ENCODE assay signal across 1 cellular context in the genomic region with DNA sequence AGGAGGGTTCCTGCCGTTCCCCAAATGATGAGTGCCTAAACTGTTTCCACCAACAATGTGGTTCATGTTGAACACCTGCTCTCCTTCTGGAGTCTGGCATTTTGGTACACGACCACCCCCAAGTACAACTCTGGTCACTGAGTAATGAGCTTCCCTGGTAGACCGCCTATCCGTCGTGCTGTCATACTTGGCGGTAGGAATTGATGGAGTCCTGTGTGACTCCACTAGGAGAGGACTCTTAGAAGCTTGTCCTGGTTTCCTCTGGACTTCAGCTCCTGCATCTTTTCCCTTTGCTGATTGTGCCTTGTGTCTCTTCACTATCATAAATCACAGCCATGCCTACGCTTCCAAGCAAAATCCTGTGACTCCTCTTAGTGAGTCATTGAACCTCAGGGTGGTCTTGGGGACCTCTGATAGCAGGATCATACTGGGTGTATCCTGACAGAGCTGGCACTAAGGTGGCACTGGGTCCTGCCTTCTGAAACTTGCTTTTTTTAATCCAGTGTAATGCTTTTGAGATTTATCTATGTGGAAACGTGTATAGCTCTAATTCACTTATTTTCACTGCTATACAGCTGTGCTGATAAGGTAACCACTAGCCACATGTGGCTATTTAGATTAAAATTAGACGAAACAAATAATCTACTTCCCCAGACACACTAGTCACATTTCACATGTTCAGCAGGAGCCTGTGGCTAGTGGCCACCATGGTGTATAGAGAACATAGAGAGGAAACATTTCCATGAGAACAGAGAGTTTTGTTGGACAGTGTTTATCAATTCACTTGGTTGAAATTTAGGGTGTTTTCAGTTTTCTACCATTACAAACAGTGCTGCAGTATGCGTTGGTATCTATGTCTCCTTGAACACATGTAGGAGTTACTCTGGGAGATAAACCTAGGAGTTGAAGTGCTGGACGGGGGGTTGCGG.
TF ChIP-seq lines count a peak whose summit lies in the region.

No MANE protein-coding gene starts in this region.

TF ChIP-seq in K562, 482 proteins besides CTCF, POLR2A, EP300 and RAD21 (continued from another document and continues in another):
- TF ChIP-seq NCOR1 (IDR thresholded peaks at IDR 0.05) (peak; percentile 90), SMARCA4 (IDR thresholded peaks at IDR 0.05) (peak; percentile 91), ZKSCAN8 (CRISPR knock-in tag; IDR thresholded peaks at IDR 0.05) (peak; percentile 83), RAD51 (IDR thresholded peaks at IDR 0.05; ENCODE audit: borderline replicate concordance, low read depth) (no peak), SOX6 (IDR thresholded peaks at IDR 0.05) (peak; percentile 88), ZNF551 (CRISPR knock-in tag; IDR thresholded peaks at IDR 0.05) (no peak), NEUROD1 (IDR thresholded peaks at IDR 0.05; ENCODE audit: borderline replicate concordance, low read depth, low read length, partially characterized antibody) (no peak), LEF1 (IDR thresholded peaks at IDR 0.05) (peak; percentile 82), ZNF354B (CRISPR knock-in tag; IDR thresholded peaks at IDR 0.05) (no peak), ZNF507 (tag; conservative IDR thresholded peaks at IDR 0.05) (no peak), ETS2 (tag; IDR thresholded peaks at IDR 0.05; ENCODE audit: borderline replicate concordance, poor library complexity, severe bottlenecking) (no peak), ZNF431 (CRISPR knock-in tag; IDR thresholded peaks at IDR 0.05) (no peak), BMI1 (IDR thresholded peaks at IDR 0.05; ENCODE audit: low read length) (no peak), BACH1 (tag; IDR thresholded peaks at IDR 0.05) (peak; percentile 51; the same call in 1 of the 2 replicates), MTA1 (IDR thresholded peaks at IDR 0.05; ENCODE audit: borderline replicate concordance) (peak; percentile 83), MTA2 (IDR thresholded peaks at IDR 0.05; ENCODE audit: low read depth) (peak; percentile 89), NONO (IDR thresholded peaks at IDR 0.05; ENCODE audit: low read depth in 2 of 2, low read length in 1 of 2) (0 out of 4 replicates have a peak, but pooled peaks of 1 of the 2 experiments have one; percentile 18), NR2C1 (IDR thresholded peaks at IDR 0.05) (no peak), NR2C1 (tag; IDR thresholded peaks at IDR 0.05) (peak; percentile 43; the same call in 1 of the 2 replicates), ZNF175 (CRISPR knock-in tag; IDR thresholded peaks at IDR 0.05; ENCODE audit: low read depth) (0 out of 2 replicates have a peak, but pooled peaks have one; percentile 71), DNMT1 (IDR thresholded peaks at IDR 0.05) (no peak), ZNF217 (CRISPR knock-in tag; IDR thresholded peaks at IDR 0.05) (no peak), ATF1 (CRISPR knock-in tag; IDR thresholded peaks at IDR 0.05) (no peak), ATF1 (tag; IDR thresholded peaks at IDR 0.05) (peak; percentile 61), NFXL1 (CRISPR knock-in tag; IDR thresholded peaks at IDR 0.05) (no peak), ZNF124 (CRISPR knock-in tag; IDR thresholded peaks at IDR 0.05) (no peak), HMG20A (CRISPR knock-in tag; conservative IDR thresholded peaks at IDR 0.05) (peak; percentile 85; the same call in 1 of the 2 replicates), ZNF764 (CRISPR knock-in tag; IDR thresholded peaks at IDR 0.05; ENCODE audit: low read depth) (no peak), CEBPG (CRISPR knock-in tag; IDR thresholded peaks at IDR 0.05) (no peak), CEBPG (tag; conservative IDR thresholded peaks at IDR 0.05 in 1 of 2, IDR thresholded peaks at IDR 0.05 in 1 of 2) (no peak), FOXA3 (CRISPR knock-in tag; conservative IDR thresholded peaks at IDR 0.05 in 1 of 2, IDR thresholded peaks at IDR 0.05 in 1 of 2) (no peak; a peak in 1 of 4 replicates), SAFB2 (IDR thresholded peaks at IDR 0.05; ENCODE audit: borderline replicate concordance, low read depth, low read length, severe bottlenecking) (no peak), ZNF239 (CRISPR knock-in tag; IDR thresholded peaks at IDR 0.05) (no peak), ZBTB17 (CRISPR knock-in tag; IDR thresholded peaks at IDR 0.05) (no peak), ELF2 (CRISPR knock-in tag; IDR thresholded peaks at IDR 0.05) (no peak), POLR2G (IDR thresholded peaks at IDR 0.05; ENCODE audit: low read depth, low read length) (no peak), ZNF12 (CRISPR knock-in tag; IDR thresholded peaks at IDR 0.05) (no peak), YY1 (IDR thresholded peaks at IDR 0.05; ENCODE audit: borderline replicate concordance in 1 of 3, control insufficient read depth in 1 of 3, extremely low read depth in 1 of 3, insufficient read depth in 3 of 3, insufficient read length in 1 of 3, insufficient replicate concordance in 2 of 3, low read depth in 1 of 3, low read length in 2 of 3) (no peak)
- TF ChIP-seq, protein P1, sequence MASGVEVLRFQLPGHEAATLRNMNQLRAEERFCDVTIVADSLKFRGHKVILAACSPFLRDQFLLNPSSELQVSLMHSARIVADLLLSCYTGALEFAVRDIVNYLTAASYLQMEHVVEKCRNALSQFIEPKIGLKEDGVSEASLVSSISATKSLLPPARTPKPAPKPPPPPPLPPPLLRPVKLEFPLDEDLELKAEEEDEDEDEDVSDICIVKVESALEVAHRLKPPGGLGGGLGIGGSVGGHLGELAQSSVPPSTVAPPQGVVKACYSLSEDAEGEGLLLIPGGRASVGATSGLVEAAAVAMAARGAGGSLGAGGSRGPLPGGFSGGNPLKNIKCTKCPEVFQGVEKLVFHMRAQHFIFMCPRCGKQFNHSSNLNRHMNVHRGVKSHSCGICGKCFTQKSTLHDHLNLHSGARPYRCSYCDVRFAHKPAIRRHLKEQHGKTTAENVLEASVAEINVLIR (CRISPR knock-in tag; IDR thresholded peaks at IDR 0.05), result no peak
- TF ChIP-seq, protein P2, sequence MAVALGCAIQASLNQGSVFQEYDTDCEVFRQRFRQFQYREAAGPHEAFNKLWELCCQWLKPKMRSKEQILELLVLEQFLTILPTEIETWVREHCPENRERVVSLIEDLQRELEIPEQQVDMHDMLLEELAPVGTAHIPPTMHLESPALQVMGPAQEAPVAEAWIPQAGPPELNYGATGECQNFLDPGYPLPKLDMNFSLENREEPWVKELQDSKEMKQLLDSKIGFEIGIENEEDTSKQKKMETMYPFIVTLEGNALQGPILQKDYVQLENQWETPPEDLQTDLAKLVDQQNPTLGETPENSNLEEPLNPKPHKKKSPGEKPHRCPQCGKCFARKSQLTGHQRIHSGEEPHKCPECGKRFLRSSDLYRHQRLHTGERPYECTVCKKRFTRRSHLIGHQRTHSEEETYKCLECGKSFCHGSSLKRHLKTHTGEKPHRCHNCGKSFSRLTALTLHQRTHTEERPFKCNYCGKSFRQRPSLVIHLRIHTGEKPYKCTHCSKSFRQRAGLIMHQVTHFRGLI (CRISPR knock-in tag; IDR thresholded peaks at IDR 0.05), result no peak
- TF ChIP-seq, protein P3, sequence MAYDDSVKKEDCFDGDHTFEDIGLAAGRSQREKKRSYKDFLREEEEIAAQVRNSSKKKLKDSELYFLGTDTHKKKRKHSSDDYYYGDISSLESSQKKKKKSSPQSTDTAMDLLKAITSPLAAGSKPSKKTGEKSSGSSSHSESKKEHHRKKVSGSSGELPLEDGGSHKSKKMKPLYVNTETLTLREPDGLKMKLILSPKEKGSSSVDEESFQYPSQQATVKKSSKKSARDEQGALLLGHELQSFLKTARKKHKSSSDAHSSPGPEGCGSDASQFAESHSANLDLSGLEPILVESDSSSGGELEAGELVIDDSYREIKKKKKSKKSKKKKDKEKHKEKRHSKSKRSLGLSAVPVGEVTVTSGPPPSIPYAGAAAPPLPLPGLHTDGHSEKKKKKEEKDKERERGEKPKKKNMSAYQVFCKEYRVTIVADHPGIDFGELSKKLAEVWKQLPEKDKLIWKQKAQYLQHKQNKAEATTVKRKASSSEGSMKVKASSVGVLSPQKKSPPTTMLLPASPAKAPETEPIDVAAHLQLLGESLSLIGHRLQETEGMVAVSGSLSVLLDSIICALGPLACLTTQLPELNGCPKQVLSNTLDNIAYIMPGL (CRISPR knock-in tag; IDR thresholded peaks at IDR 0.05), result no peak
- TF ChIP-seq, protein P4, sequence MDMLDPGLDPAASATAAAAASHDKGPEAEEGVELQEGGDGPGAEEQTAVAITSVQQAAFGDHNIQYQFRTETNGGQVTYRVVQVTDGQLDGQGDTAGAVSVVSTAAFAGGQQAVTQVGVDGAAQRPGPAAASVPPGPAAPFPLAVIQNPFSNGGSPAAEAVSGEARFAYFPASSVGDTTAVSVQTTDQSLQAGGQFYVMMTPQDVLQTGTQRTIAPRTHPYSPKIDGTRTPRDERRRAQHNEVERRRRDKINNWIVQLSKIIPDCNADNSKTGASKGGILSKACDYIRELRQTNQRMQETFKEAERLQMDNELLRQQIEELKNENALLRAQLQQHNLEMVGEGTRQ (CRISPR knock-in tag; IDR thresholded peaks at IDR 0.05), result no peak
- TF ChIP-seq, protein P5, sequence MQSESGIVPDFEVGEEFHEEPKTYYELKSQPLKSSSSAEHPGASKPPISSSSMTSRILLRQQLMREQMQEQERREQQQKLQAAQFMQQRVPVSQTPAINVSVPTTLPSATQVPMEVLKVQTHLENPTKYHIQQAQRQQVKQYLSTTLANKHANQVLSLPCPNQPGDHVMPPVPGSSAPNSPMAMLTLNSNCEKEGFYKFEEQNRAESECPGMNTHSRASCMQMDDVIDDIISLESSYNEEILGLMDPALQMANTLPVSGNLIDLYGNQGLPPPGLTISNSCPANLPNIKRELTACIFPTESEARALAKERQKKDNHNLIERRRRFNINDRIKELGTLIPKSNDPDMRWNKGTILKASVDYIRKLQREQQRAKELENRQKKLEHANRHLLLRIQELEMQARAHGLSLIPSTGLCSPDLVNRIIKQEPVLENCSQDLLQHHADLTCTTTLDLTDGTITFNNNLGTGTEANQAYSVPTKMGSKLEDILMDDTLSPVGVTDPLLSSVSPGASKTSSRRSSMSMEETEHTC (IDR thresholded peaks at IDR 0.05), result peak; percentile 60
- TF ChIP-seq, protein P6, sequence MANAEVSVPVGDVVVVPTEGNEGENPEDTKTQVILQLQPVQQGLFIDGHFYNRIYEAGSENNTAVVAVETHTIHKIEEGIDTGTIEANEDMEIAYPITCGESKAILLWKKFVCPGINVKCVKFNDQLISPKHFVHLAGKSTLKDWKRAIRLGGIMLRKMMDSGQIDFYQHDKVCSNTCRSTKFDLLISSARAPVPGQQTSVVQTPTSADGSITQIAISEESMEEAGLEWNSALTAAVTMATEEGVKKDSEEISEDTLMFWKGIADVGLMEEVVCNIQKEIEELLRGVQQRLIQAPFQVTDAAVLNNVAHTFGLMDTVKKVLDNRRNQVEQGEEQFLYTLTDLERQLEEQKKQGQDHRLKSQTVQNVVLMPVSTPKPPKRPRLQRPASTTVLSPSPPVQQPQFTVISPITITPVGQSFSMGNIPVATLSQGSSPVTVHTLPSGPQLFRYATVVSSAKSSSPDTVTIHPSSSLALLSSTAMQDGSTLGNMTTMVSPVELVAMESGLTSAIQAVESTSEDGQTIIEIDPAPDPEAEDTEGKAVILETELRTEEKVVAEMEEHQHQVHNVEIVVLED (CRISPR knock-in tag; IDR thresholded peaks at IDR 0.05), result no peak
- TF ChIP-seq, protein P7, sequence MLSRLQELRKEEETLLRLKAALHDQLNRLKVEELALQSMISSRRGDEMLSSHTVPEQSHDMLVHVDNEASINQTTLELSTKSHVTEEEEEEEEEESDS (CRISPR knock-in tag; IDR thresholded peaks at IDR 0.05), result no peak
- TF ChIP-seq, protein P8, sequence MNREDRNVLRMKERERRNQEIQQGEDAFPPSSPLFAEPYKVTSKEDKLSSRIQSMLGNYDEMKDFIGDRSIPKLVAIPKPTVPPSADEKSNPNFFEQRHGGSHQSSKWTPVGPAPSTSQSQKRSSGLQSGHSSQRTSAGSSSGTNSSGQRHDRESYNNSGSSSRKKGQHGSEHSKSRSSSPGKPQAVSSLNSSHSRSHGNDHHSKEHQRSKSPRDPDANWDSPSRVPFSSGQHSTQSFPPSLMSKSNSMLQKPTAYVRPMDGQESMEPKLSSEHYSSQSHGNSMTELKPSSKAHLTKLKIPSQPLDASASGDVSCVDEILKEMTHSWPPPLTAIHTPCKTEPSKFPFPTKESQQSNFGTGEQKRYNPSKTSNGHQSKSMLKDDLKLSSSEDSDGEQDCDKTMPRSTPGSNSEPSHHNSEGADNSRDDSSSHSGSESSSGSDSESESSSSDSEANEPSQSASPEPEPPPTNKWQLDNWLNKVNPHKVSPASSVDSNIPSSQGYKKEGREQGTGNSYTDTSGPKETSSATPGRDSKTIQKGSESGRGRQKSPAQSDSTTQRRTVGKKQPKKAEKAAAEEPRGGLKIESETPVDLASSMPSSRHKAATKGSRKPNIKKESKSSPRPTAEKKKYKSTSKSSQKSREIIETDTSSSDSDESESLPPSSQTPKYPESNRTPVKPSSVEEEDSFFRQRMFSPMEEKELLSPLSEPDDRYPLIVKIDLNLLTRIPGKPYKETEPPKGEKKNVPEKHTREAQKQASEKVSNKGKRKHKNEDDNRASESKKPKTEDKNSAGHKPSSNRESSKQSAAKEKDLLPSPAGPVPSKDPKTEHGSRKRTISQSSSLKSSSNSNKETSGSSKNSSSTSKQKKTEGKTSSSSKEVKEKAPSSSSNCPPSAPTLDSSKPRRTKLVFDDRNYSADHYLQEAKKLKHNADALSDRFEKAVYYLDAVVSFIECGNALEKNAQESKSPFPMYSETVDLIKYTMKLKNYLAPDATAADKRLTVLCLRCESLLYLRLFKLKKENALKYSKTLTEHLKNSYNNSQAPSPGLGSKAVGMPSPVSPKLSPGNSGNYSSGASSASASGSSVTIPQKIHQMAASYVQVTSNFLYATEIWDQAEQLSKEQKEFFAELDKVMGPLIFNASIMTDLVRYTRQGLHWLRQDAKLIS (CRISPR knock-in tag; IDR thresholded peaks at IDR 0.05), result no peak
- TF ChIP-seq, protein P9, sequence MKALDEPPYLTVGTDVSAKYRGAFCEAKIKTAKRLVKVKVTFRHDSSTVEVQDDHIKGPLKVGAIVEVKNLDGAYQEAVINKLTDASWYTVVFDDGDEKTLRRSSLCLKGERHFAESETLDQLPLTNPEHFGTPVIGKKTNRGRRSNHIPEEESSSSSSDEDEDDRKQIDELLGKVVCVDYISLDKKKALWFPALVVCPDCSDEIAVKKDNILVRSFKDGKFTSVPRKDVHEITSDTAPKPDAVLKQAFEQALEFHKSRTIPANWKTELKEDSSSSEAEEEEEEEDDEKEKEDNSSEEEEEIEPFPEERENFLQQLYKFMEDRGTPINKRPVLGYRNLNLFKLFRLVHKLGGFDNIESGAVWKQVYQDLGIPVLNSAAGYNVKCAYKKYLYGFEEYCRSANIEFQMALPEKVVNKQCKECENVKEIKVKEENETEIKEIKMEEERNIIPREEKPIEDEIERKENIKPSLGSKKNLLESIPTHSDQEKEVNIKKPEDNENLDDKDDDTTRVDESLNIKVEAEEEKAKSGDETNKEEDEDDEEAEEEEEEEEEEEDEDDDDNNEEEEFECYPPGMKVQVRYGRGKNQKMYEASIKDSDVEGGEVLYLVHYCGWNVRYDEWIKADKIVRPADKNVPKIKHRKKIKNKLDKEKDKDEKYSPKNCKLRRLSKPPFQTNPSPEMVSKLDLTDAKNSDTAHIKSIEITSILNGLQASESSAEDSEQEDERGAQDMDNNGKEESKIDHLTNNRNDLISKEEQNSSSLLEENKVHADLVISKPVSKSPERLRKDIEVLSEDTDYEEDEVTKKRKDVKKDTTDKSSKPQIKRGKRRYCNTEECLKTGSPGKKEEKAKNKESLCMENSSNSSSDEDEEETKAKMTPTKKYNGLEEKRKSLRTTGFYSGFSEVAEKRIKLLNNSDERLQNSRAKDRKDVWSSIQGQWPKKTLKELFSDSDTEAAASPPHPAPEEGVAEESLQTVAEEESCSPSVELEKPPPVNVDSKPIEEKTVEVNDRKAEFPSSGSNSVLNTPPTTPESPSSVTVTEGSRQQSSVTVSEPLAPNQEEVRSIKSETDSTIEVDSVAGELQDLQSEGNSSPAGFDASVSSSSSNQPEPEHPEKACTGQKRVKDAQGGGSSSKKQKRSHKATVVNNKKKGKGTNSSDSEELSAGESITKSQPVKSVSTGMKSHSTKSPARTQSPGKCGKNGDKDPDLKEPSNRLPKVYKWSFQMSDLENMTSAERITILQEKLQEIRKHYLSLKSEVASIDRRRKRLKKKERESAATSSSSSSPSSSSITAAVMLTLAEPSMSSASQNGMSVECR (CRISPR knock-in tag; IDR thresholded peaks at IDR 0.05), result peak; percentile 21; the same call in 1 of the 2 replicates
